ENCODE assay signal across 23 cellular contexts in genomic region chr6:79495246-79495645, GRCh38.
"Had no signal": no experiment of that assay in that cellular context is flagged by ENCODE, and none has a peak within 500 bp of the region (broad histone marks: within the 10 kb centered on the region; RNA-seq: fewer than 3 reads in every experiment).

No MANE protein-coding gene starts in this region.

- H3K9me3 ChIP-seq: SJSA1 had no signal

- H3K4me3 ChIP-seq: SJSA1, SK-N-MC had no signal

- H3K9me3 Mint-ChIP-seq: IgD-negative memory B cell had no signal

- H3K27ac Mint-ChIP-seq: IgD-negative memory B cell had no signal

- H3K27me3 ChIP-seq: SJSA1 had no signal

- H3K4me1 ChIP-seq: SJSA1 had no signal

- H3K36me3 Mint-ChIP-seq: IgD-negative memory B cell had no signal

- FAIRE-seq: HTR-8/SVneo, RCC 7860 had no signal

- H3K36me3 ChIP-seq: SJSA1 had no signal

- H3K27me3 Mint-ChIP-seq: IgD-negative memory B cell had no signal

- H3K27ac ChIP-seq: HL-60, SJSA1, SK-N-MC had no signal

- DNase-seq: KBM-7, MV-4-11, NCI-H1048, NCI-H1105, NCI-H1417, NCI-H1436 treated with DMSO at 0.1 percent for 48 hours, NCI-H1694, NCI-H187 treated with DMSO at 0.1 percent for 48 hours, NCI-H2029 treated with DMSO at 0.1 percent for 48 hours, NCI-H2171 treated with DMSO at 0.1 percent for 48 hours, NCI-H345, NCI-H446 treated with DMSO at 0.1 percent for 48 hours, NCI-H526, NCI-H82, Right ventricle myocardium superior, RPMI8226, SIG-M5 had no signal

- H3K4me3 Mint-ChIP-seq: IgD-negative memory B cell had no signal
